ENCODE assay signal across 2 cellular contexts in the genomic region with DNA sequence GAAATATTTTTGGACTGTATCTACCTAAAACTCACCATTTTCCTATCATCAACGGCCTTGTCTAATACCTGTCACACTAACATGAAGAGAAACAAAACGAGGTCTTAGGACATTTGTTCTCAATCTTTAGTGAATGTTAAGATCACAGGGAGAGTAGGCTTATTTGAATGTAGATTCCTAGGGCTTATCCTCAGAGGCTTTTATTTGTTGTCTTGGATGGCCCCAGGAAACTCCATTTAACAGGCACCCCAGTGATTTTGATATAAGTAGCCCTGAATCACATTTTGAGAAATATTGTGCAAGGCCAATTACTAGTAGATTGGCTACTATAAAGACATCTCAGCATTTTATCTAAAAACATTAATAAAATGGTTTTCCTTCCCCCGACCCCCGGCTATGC.
TF ChIP-seq lines count a peak whose summit lies in the region.

No MANE protein-coding gene starts in this region.

TF ChIP-seq in GM23338, 12 proteins besides CTCF, POLR2A, EP300 and RAD21 (continues in another document):
- TF ChIP-seq JUNB (IDR thresholded peaks at IDR 0.05; ENCODE audit: unreplicated experiment) = no peak
- TF ChIP-seq, protein P1, sequence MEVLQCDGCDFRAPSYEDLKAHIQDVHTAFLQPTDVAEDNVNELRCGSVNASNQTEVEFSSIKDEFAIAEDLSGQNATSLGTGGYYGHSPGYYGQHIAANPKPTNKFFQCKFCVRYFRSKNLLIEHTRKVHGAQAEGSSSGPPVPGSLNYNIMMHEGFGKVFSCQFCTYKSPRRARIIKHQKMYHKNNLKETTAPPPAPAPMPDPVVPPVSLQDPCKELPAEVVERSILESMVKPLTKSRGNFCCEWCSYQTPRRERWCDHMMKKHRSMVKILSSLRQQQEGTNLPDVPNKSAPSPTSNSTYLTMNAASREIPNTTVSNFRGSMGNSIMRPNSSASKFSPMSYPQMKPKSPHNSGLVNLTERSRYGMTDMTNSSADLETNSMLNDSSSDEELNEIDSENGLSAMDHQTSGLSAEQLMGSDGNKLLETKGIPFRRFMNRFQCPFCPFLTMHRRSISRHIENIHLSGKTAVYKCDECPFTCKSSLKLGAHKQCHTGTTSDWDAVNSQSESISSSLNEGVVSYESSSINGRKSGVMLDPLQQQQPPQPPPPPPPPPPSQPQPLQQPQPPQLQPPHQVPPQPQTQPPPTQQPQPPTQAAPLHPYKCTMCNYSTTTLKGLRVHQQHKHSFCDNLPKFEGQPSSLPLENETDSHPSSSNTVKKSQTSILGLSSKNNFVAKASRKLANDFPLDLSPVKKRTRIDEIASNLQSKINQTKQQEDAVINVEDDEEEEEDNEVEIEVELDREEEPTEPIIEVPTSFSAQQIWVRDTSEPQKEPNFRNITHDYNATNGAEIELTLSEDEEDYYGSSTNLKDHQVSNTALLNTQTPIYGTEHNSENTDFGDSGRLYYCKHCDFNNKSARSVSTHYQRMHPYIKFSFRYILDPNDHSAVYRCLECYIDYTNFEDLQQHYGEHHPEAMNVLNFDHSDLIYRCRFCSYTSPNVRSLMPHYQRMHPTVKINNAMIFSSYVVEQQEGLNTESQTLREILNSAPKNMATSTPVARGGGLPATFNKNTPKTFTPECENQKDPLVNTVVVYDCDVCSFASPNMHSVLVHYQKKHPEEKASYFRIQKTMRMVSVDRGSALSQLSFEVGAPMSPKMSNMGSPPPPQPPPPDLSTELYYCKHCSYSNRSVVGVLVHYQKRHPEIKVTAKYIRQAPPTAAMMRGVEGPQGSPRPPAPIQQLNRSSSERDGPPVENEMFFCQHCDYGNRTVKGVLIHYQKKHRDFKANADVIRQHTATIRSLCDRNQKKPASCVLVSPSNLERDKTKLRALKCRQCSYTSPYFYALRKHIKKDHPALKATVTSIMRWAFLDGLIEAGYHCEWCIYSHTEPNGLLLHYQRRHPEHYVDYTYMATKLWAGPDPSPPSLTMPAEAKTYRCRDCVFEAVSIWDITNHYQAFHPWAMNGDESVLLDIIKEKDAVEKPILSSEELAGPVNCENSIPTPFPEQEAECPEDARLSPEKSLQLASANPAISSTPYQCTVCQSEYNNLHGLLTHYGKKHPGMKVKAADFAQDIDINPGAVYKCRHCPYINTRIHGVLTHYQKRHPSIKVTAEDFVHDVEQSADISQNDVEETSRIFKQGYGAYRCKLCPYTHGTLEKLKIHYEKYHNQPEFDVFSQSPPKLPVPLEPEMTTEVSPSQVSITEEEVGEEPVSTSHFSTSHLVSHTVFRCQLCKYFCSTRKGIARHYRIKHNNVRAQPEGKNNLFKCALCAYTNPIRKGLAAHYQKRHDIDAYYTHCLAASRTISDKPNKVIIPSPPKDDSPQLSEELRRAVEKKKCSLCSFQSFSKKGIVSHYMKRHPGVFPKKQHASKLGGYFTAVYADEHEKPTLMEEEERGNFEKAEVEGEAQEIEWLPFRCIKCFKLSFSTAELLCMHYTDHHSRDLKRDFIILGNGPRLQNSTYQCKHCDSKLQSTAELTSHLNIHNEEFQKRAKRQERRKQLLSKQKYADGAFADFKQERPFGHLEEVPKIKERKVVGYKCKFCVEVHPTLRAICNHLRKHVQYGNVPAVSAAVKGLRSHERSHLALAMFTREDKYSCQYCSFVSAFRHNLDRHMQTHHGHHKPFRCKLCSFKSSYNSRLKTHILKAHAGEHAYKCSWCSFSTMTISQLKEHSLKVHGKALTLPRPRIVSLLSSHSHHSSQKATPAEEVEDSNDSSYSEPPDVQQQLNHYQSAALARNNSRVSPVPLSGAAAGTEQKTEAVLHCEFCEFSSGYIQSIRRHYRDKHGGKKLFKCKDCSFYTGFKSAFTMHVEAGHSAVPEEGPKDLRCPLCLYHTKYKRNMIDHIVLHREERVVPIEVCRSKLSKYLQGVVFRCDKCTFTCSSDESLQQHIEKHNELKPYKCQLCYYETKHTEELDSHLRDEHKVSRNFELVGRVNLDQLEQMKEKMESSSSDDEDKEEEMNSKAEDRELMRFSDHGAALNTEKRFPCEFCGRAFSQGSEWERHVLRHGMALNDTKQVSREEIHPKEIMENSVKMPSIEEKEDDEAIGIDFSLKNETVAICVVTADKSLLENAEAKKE (CRISPR knock-in tag; IDR thresholded peaks at IDR 0.05) = no peak
- no peak for TF ChIP-seq EZH2phosphoT487 (IDR thresholded peaks at IDR 0.05; ENCODE audit: unreplicated experiment)
- no peak for TF ChIP-seq ZNF331 (CRISPR knock-in tag; IDR thresholded peaks at IDR 0.05; ENCODE audit: low read depth)
- TF ChIP-seq, protein P2, sequence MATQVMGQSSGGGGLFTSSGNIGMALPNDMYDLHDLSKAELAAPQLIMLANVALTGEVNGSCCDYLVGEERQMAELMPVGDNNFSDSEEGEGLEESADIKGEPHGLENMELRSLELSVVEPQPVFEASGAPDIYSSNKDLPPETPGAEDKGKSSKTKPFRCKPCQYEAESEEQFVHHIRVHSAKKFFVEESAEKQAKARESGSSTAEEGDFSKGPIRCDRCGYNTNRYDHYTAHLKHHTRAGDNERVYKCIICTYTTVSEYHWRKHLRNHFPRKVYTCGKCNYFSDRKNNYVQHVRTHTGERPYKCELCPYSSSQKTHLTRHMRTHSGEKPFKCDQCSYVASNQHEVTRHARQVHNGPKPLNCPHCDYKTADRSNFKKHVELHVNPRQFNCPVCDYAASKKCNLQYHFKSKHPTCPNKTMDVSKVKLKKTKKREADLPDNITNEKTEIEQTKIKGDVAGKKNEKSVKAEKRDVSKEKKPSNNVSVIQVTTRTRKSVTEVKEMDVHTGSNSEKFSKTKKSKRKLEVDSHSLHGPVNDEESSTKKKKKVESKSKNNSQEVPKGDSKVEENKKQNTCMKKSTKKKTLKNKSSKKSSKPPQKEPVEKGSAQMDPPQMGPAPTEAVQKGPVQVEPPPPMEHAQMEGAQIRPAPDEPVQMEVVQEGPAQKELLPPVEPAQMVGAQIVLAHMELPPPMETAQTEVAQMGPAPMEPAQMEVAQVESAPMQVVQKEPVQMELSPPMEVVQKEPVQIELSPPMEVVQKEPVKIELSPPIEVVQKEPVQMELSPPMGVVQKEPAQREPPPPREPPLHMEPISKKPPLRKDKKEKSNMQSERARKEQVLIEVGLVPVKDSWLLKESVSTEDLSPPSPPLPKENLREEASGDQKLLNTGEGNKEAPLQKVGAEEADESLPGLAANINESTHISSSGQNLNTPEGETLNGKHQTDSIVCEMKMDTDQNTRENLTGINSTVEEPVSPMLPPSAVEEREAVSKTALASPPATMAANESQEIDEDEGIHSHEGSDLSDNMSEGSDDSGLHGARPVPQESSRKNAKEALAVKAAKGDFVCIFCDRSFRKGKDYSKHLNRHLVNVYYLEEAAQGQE (IDR thresholded peaks at IDR 0.05; ENCODE audit: unreplicated experiment) = no peak
- TF ChIP-seq CREB1 (CRISPR knock-in tag; IDR thresholded peaks at IDR 0.05; ENCODE audit: low read depth) = no peak
- no peak for TF ChIP-seq NANOG (IDR thresholded peaks at IDR 0.05; ENCODE audit: borderline replicate concordance)
- TF ChIP-seq EZH2 (IDR thresholded peaks at IDR 0.05; ENCODE audit: low read depth, unreplicated experiment) = no peak
- no peak for TF ChIP-seq STAT1 (IDR thresholded peaks at IDR 0.05; ENCODE audit: unreplicated experiment)
- TF ChIP-seq, protein P3, sequence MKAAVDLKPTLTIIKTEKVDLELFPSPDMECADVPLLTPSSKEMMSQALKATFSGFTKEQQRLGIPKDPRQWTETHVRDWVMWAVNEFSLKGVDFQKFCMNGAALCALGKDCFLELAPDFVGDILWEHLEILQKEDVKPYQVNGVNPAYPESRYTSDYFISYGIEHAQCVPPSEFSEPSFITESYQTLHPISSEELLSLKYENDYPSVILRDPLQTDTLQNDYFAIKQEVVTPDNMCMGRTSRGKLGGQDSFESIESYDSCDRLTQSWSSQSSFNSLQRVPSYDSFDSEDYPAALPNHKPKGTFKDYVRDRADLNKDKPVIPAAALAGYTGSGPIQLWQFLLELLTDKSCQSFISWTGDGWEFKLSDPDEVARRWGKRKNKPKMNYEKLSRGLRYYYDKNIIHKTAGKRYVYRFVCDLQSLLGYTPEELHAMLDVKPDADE (IDR thresholded peaks at IDR 0.05) = no peak

TF ChIP-seq in SK-N-SH, 30 proteins besides CTCF, POLR2A, EP300 and RAD21:
- no peak for TF ChIP-seq FOXM1 (IDR thresholded peaks at IDR 0.05; ENCODE audit: low read depth)
- TF ChIP-seq POLR2AphosphoS5 (IDR thresholded peaks at IDR 0.05; ENCODE audit: low read depth, low read length) = no peak
- no peak for TF ChIP-seq EZH2phosphoT487 (IDR thresholded peaks at IDR 0.05; ENCODE audit: borderline replicate concordance, low read depth)
- TF ChIP-seq, protein P4, sequence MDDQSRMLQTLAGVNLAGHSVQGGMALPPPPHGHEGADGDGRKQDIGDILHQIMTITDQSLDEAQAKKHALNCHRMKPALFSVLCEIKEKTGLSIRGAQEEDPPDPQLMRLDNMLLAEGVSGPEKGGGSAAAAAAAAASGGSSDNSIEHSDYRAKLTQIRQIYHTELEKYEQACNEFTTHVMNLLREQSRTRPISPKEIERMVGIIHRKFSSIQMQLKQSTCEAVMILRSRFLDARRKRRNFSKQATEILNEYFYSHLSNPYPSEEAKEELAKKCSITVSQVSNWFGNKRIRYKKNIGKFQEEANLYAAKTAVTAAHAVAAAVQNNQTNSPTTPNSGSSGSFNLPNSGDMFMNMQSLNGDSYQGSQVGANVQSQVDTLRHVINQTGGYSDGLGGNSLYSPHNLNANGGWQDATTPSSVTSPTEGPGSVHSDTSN (IDR thresholded peaks at IDR 0.05) = no peak
- no peak for TF ChIP-seq CHD2 (IDR thresholded peaks at IDR 0.05; ENCODE audit: low read length, partially characterized antibody)
- TF ChIP-seq RXRA (IDR thresholded peaks at IDR 0.05; ENCODE audit: borderline replicate concordance, low read depth) = no peak
- TF ChIP-seq TCF12 (IDR thresholded peaks at IDR 0.05) = no peak
- TF ChIP-seq NRF1 (IDR thresholded peaks at IDR 0.05; ENCODE audit: low read depth, low read length) = no peak
- no peak for TF ChIP-seq SMC3 (IDR thresholded peaks at IDR 0.05; ENCODE audit: low read depth, low read length)
- no peak for TF ChIP-seq MXI1 (IDR thresholded peaks at IDR 0.05; ENCODE audit: low read depth, low read length)
- TF ChIP-seq FOSL2 (IDR thresholded peaks at IDR 0.05; ENCODE audit: borderline replicate concordance, low read depth) = no peak
- TF ChIP-seq TAF1 (IDR thresholded peaks at IDR 0.05; ENCODE audit: borderline replicate concordance, low read depth, low read length) = no peak
- no peak for TF ChIP-seq SIN3A (IDR thresholded peaks at IDR 0.05; ENCODE audit: borderline replicate concordance, low read depth, low read length)
- TF ChIP-seq, protein P5, sequence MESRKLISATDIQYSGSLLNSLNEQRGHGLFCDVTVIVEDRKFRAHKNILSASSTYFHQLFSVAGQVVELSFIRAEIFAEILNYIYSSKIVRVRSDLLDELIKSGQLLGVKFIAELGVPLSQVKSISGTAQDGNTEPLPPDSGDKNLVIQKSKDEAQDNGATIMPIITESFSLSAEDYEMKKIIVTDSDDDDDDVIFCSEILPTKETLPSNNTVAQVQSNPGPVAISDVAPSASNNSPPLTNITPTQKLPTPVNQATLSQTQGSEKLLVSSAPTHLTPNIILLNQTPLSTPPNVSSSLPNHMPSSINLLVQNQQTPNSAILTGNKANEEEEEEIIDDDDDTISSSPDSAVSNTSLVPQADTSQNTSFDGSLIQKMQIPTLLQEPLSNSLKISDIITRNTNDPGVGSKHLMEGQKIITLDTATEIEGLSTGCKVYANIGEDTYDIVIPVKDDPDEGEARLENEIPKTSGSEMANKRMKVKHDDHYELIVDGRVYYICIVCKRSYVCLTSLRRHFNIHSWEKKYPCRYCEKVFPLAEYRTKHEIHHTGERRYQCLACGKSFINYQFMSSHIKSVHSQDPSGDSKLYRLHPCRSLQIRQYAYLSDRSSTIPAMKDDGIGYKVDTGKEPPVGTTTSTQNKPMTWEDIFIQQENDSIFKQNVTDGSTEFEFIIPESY (IDR thresholded peaks at IDR 0.05; ENCODE audit: borderline replicate concordance, low read depth) = no peak
- no peak for TF ChIP-seq YY1 (IDR thresholded peaks at IDR 0.05; ENCODE audit: low read depth)
- TF ChIP-seq GATA2 (CRISPR knock-in tag; IDR thresholded peaks at IDR 0.05) = no peak
- TF ChIP-seq, protein P6, sequence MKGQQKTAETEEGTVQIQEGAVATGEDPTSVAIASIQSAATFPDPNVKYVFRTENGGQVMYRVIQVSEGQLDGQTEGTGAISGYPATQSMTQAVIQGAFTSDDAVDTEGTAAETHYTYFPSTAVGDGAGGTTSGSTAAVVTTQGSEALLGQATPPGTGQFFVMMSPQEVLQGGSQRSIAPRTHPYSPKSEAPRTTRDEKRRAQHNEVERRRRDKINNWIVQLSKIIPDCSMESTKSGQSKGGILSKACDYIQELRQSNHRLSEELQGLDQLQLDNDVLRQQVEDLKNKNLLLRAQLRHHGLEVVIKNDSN (IDR thresholded peaks at IDR 0.05; ENCODE audit: borderline replicate concordance, low read depth) = no peak
- TF ChIP-seq ELF1 (IDR thresholded peaks at IDR 0.05) = no peak
- TF ChIP-seq MEF2A (IDR thresholded peaks at IDR 0.05; ENCODE audit: borderline replicate concordance, low read depth) = no peak
- TF ChIP-seq NFIC (IDR thresholded peaks at IDR 0.05; ENCODE audit: borderline replicate concordance) = no peak
